Comparison of ENCODE assay signal across 18 cellular contexts in the genomic region with DNA sequence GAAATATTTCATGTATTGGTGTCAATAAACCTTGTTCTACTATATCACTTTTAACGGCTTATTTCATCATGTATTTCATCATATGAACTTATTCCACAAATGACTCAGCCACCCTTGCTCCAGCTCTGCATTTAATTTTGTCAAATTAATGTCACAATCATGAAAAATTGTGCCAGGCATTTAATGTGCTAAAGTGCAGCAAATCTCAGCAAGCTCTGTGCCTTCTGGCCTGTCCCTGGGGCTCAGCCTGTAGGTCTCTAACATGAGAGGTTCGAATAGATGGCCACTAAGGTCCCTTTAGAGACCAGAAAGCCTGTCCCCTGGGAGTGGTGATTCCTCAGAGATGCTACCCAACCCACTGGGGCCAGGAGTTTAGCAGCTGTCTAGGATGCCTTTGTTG. TPM values are rescaled to one million over a fixed set of nuclear protein-coding genes. Genes with fewer than 3 reads are reported as not detected.
"Had no signal": no experiment of that assay in that cellular context is flagged by ENCODE, and none has a peak within 500 bp of the region (broad histone marks: within the 10 kb centered on the region; RNA-seq: fewer than 3 reads in every experiment).

No MANE protein-coding gene starts in this region.

- ATAC-seq: activated T-cell treated with anti-CD3 and anti-CD28 coated beads, Interleukin-2, amount 50 U/mL, for 4 hours; foreskin keratinocyte had no signal

- H3K4me3 ChIP-seq: adrenal gland, cardiac muscle cell, right atrium auricular region had no signal

- DNase-seq: activated CD4-positive, alpha-beta memory T cell treated with anti-CD3 and anti-CD28 coated beads, Interleukin-2, amount 10 ng/mL, durations not matched to agents 7 days and 5 days; activated effector memory CD4-positive, alpha-beta T cell treated with Interleukin-2 at 50 U/mL for 16 hours; activated naive CD4-positive, alpha-beta T cell treated with anti-CD3 and anti-CD28 coated beads, Interleukin-2, amount 50 U/mL, for 16 hours; activated T-cell treated with anti-CD3 and anti-CD28 coated beads, Interleukin-2, amount 50 U/mL, for 4 hours; adrenal gland; foreskin keratinocyte; glutamatergic neuron; kidney glomerular epithelial cell; small intestine; stimulated activated CD4-positive, alpha-beta T cell treated with anti-CD3 and anti-CD28 coated beads, Interleukin-4, amount 100 ng/mL, for 4 hours; stimulated activated CD8-positive, alpha-beta memory T cell treated with anti-CD3 and anti-CD28 coated beads, Interleukin-4, amount 100 ng/mL, for 48 hours; stimulated activated naive CD4-positive, alpha-beta T cell treated with Interleukin-2 at 50 U/mL for 16 hours; WERI-Rb-1 had no signal

RNA-seq across cellular contexts. Expression of a gene that starts 28.7 kb away (rescaled TPM):
- total RNA-seq: activated CD4-positive, alpha-beta memory T cell treated with anti-CD3 and anti-CD28 coated beads, Interleukin-2, amount 10 ng/mL, durations not matched to agents 7 days and 5 days; activated T-cell treated with anti-CD3 and anti-CD28 coated beads, Interleukin-2, amount 50 U/mL, for 4 hours; adrenal gland; cardiac muscle cell; foreskin keratinocyte; lower leg skin; posterior vena cava; right atrium auricular region; T-helper 1 cell treated with Interleukin-12 subunit alpha and Interleukin-12 subunit beta and Interleukin-4 antibody, amounts not matched to agents 30 ng/mL and 1 ng/mL, for 36 hours had no signal
